ENCODE assay signal across 20 cellular contexts in genomic region chr3:41346698-41347097, GRCh38.
"Had no signal": no experiment of that assay in that cellular context is flagged by ENCODE, and none has a peak within 500 bp of the region (broad histone marks: within the 10 kb centered on the region; RNA-seq: fewer than 3 reads in every experiment).

No MANE protein-coding gene starts in this region.

- H3K27me3 ChIP-seq: ascending aorta, breast epithelium, esophagus muscularis mucosa, left lung, right lobe of liver had no signal

- H3K36me3 ChIP-seq: ascending aorta, breast epithelium, esophagus muscularis mucosa, left lung, right lobe of liver had no signal

- H3K27ac Mint-ChIP-seq: activated T-cell treated with anti-CD3 and anti-CD28 coated beads, Interleukin-2, amount 50 U/mL, for 72 hours; nephron; stimulated activated naive B cell treated with anti-CD40 and anti-IgM and Interleukin-4, amounts not matched to agents 10 μg/mL and 1 μg/mL and 100 μg/mL, for 72 hours had no signal

- H3K27me3 Mint-ChIP-seq: stimulated activated naive B cell treated with anti-CD40 and anti-IgM and Interleukin-4, amounts not matched to agents 10 μg/mL and 1 μg/mL and 100 μg/mL, for 72 hours had no signal

- H3K9me3 ChIP-seq: breast epithelium, right lobe of liver had no signal

- DNase-seq: activated CD8-positive, alpha-beta memory T cell treated with anti-CD3 and anti-CD28 coated beads for 24 hours; activated CD8-positive, alpha-beta memory T cell treated with anti-CD3 and anti-CD28 coated beads, Interleukin-2, amount 50 U/mL, for 48 hours; activated effector memory CD4-positive, alpha-beta T cell treated with anti-CD3 and anti-CD28 coated beads, Interleukin-2, amount 50 U/mL, for 16 hours; activated naive CD4-positive, alpha-beta T cell treated with anti-CD3 and anti-CD28 coated beads, Interleukin-2, amount 50 U/mL, for 16 hours; activated T-cell treated with anti-CD3 and anti-CD28 coated beads, Interleukin-2, amount 50 U/mL, for 72 hours; head of caudate nucleus; kidney; left lung; midbrain; right lobe of liver; stimulated activated CD4-positive, alpha-beta T cell treated with anti-CD3 and anti-CD28 coated beads, Interleukin-4, amount 100 ng/mL, for 24 hours; stimulated activated naive B cell treated with anti-CD40 and anti-IgM and Interleukin-4, amounts not matched to agents 10 μg/mL and 1 μg/mL and 100 μg/mL, for 72 hours had no signal

- ATAC-seq: activated CD4-positive, CD25-positive, alpha-beta regulatory T cell treated with anti-CD3 and anti-CD28 coated beads, Interleukin-2, amount 50 U/mL, for 24 hours; activated T-cell treated with anti-CD3 and anti-CD28 coated beads, Interleukin-2, amount 50 U/mL, for 72 hours; left lung; right lobe of liver; stimulated activated naive B cell treated with anti-CD40 and anti-IgM and Interleukin-4, amounts not matched to agents 10 μg/mL and 1 μg/mL and 100 μg/mL, for 72 hours had no signal

- H3K4me3 Mint-ChIP-seq: activated T-cell treated with anti-CD3 and anti-CD28 coated beads, Interleukin-2, amount 50 U/mL, for 72 hours; nephron; stimulated activated naive B cell treated with anti-CD40 and anti-IgM and Interleukin-4, amounts not matched to agents 10 μg/mL and 1 μg/mL and 100 μg/mL, for 72 hours had no signal

- FAIRE-seq: frontal cortex, kidney had no signal

- H2AFZ ChIP-seq: parathyroid adenoma had no signal

- H3K9ac ChIP-seq: parathyroid adenoma had no signal

- H3K9me3 Mint-ChIP-seq: activated T-cell treated with anti-CD3 and anti-CD28 coated beads, Interleukin-2, amount 50 U/mL, for 72 hours had no signal

- H3K4me1 ChIP-seq: ascending aorta, breast epithelium, esophagus muscularis mucosa, left lung, parathyroid adenoma, right lobe of liver had no signal

- H3K4me3 ChIP-seq: ascending aorta, breast epithelium, coronary artery, esophagus muscularis mucosa, left lung, right lobe of liver had no signal

- H3K27ac ChIP-seq: ascending aorta, breast epithelium, coronary artery, esophagus muscularis mucosa, left lung, parathyroid adenoma, right lobe of liver had no signal

- H3K4me1 Mint-ChIP-seq: nephron had no signal
